ENCODE assay signal across 15 cellular contexts in the genomic region with DNA sequence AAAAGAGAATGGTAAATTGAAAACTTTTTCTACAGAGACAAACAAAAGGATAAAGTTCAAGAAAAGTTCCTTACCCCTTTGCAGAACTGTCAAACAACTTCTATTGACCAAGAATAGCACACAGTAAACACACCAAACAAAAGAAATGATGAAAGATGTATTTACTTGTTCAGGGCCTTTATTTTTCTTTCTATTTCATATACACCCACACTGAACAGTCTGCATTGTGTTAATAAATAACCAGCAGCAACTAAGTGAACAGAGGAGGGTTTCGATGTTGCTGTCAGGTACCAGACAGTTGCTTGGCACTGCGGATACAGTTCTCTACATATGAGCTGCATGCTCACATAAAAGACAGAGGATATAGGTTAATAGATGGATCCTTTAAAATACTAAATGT.
DNase-seq lines count a peak whose midpoint lies in the region; ATAC-seq and FAIRE-seq lines count a peak whose summit lies in the region.
"Had no signal": no experiment of that assay in that cellular context is flagged by ENCODE, and none has a peak within 500 bp of the region (broad histone marks: within the 10 kb centered on the region; RNA-seq: fewer than 3 reads in every experiment).

No MANE protein-coding gene starts in this region.

- FAIRE-seq in islet of Langerhans (lab: Jason Lieb, UNC): peak; percentile 93
- FAIRE-seq: H1, RCC 7860 had no signal

- ATAC-seq in GM18909 (IDR thresholded peaks at IDR 0.05; ENCODE audit: poor library complexity, unreplicated experiment) (peak; percentile 72), HG03520 (IDR thresholded peaks at IDR 0.05; ENCODE audit: unreplicated experiment) (peak; percentile 65), GM19328 (IDR thresholded peaks at IDR 0.05; ENCODE audit: unreplicated experiment) (no peak)

- DNase-seq in hepatic stellate cell (ENCODE audit: low spot score): no peak
- no peak for DNase-seq in middle frontal gyrus (ENCODE audit: extremely low spot score, low spot score)
- no peak for DNase-seq in activated T-cell treated with anti-CD3 and anti-CD28 coated beads, Interleukin-2, amount 50 U/mL, for 48 hours
- DNase-seq: HFFc6, KG1, NCI-H1092, NCI-H187, NCI-H510A, SHP77 had no signal
